7 cellular contexts compared by ENCODE assay signal in genomic region chr4:104860227-104861123, GRCh38.
DNase-seq lines count a peak whose midpoint lies in the region; ATAC-seq and TF ChIP-seq lines count a peak whose summit lies in the region.

No MANE protein-coding gene starts in this region.

- POLR2A ChIA-PET in HCT116 (lab: Charles Lee) = no interaction called here

- no peaks in the 10 kb centered on the region for H3F3A ChIP-seq in MM.1S (ENCODE audit: insufficient read depth, low read length)

- DNase-seq in HCT116 (ENCODE audit: low read depth, low spot score) = peak; percentile 76
- DNase-seq in MM.1S = peak; percentile 82
- peak; percentile 75 for DNase-seq in RKO (ENCODE audit: low spot score)
- peak in 47 of 58 donors; percentile 0 to 78 (median 24) for DNase-seq in anterior cingulate cortex (lab: John Stamatoyannopoulos, UW)
- peak; percentile 82 for DNase-seq in hepatocyte (ENCODE audit: low spot score)
- peak; percentile 18 for DNase-seq in skeletal muscle cell (ENCODE audit: low read depth)

- H3K4me2 ChIP-seq in HCT116 (ENCODE audit: low read length) (no peak overlapping the region), MM.1S (ENCODE audit: low read depth, low read length) (no peak overlapping the region), hepatocyte (peak overlapping the region; percentile 60)

- RAD21 ChIA-PET in HCT116 (lab: Charles Lee; ENCODE audit: low non-redundant PET in 1 of 2, low total read pairs in 2 of 2, uncharacterized antibody in 2 of 2, unreplicated experiment in 2 of 2) = no interaction called here

- H3K79me2 ChIP-seq in HCT116 (ENCODE audit: insufficient read depth, low read length) (no peaks in the 10 kb centered on the region), MM.1S (ENCODE audit: low read length) (no peaks in the 10 kb centered on the region), hepatocyte (no peaks in the 10 kb centered on the region)

- H3K9me3 ChIP-seq in HCT116 (ENCODE audit: control insufficient read depth in 1 of 2, insufficient read depth in 1 of 2, low read depth in 1 of 2, low read length in 2 of 2) (no peaks in the 10 kb centered on the region), MM.1S (replicated peaks; ENCODE audit: insufficient read depth, low read length) (no peaks in the 10 kb centered on the region), hepatocyte (ENCODE audit: low read depth) (no peaks in the 10 kb centered on the region)

- CTCF ChIA-PET in HCT116 (lab: Charles Lee) = interaction anchor here (0.9 to 1.1 kb wide), 2 partner anchors 795 to 864 kb away, joined by 5 to 8 read pairs; no protein-coding TSS in a partner anchor

- intact Hi-C loops in HCT116 (cut with micrococcal nuclease) = loop anchor here (1.0 to 2.0 kb wide), 3 partner anchors 168 to 846 kb away; no protein-coding TSS in a partner anchor

- peak; percentile 92 for TF ChIP-seq RAD21 in HCT116 (IDR thresholded peaks at IDR 0.05; ENCODE audit: low read depth)

- H3K4me1 ChIP-seq in HCT116 (ENCODE audit: control insufficient read depth in 1 of 2, insufficient read depth in 2 of 2, low read length in 2 of 2) (no peaks in the 10 kb centered on the region), MM.1S (ENCODE audit: low read length) (no peaks in the 10 kb centered on the region), hepatocyte (ENCODE audit: insufficient read depth) (no peaks in the 10 kb centered on the region)

- H3K27me3 ChIP-seq in HCT116 (ENCODE audit: insufficient read depth, low read length) (no peaks in the 10 kb centered on the region), MM.1S (replicated peaks; ENCODE audit: insufficient read depth, low read length) (no peaks in the 10 kb centered on the region), hepatocyte (no peaks in the 10 kb centered on the region)

- no peak for TF ChIP-seq POLR2A in HCT116 (IDR thresholded peaks at IDR 0.05; ENCODE audit: borderline replicate concordance, extremely low read depth, insufficient read depth, insufficient read length)

- peak; percentile 82 for TF ChIP-seq CTCF in GM12873 (IDR thresholded peaks at IDR 0.05; ENCODE audit: insufficient read depth, low read depth, low read length, missing control alignments)
- peak; percentile 69 to 92 (median 74); a peak in 5 of 6 replicates for TF ChIP-seq CTCF in HCT116 (IDR thresholded peaks at IDR 0.05 in 2 of 3, conservative IDR thresholded peaks at IDR 0.05 in 1 of 3; ENCODE audit: borderline replicate concordance in 1 of 3, insufficient read depth in 1 of 3, low read depth in 2 of 3, low read length in 2 of 3)
- peak; percentile 90 for TF ChIP-seq CTCF in MM.1S (IDR thresholded peaks at IDR 0.05; ENCODE audit: low read length)
- TF ChIP-seq CTCF in hepatocyte (IDR thresholded peaks at IDR 0.05; ENCODE audit: poor library complexity) = peak; percentile 91

- H4K20me1 ChIP-seq in HCT116 (ENCODE audit: insufficient read depth) = no peaks in the 10 kb centered on the region
- no peaks in the 10 kb centered on the region for H4K20me1 ChIP-seq in MM.1S (ENCODE audit: insufficient read depth, low read length)
- no peaks in the 10 kb centered on the region for H4K20me1 ChIP-seq in hepatocyte (ENCODE audit: insufficient read depth, poor library complexity, severe bottlenecking)

- H2AFZ ChIP-seq in HCT116 (ENCODE audit: low read depth, low read length, poor library complexity, severe bottlenecking) (peak overlapping the region; percentile 81), MM.1S (ENCODE audit: low read length) (no peak overlapping the region), hepatocyte (peak overlapping the region; percentile 30)

- H3K27ac ChIP-seq in HCT116 (ENCODE audit: low read depth, low read length) (no peak overlapping the region), MM.1S (ENCODE audit: low read length) (no peak overlapping the region), hepatocyte (no peak overlapping the region)

- H3K9me2 ChIP-seq in HCT116 (ENCODE audit: insufficient read depth) = no peaks in the 10 kb centered on the region
- no peaks in the 10 kb centered on the region for H3K9me2 ChIP-seq in MM.1S (replicated peaks; ENCODE audit: insufficient read depth, low read length)
- no peaks in the 10 kb centered on the region for H3K9me2 ChIP-seq in hepatocyte (replicated peaks; ENCODE audit: insufficient read depth)

- no peak overlapping the region for H3K9ac ChIP-seq in HCT116 (ENCODE audit: low read length)
- H3K9ac ChIP-seq in MM.1S (ENCODE audit: low read length) = no peak overlapping the region

- H3K36me3 ChIP-seq in HCT116 (ENCODE audit: control insufficient read depth in 1 of 2, insufficient read depth in 2 of 2, low read length in 2 of 2) = no peaks in the 10 kb centered on the region
- no peaks in the 10 kb centered on the region for H3K36me3 ChIP-seq in MM.1S (replicated peaks; ENCODE audit: insufficient read depth, low read length)
- no peaks in the 10 kb centered on the region for H3K36me3 ChIP-seq in hepatocyte (replicated peaks; ENCODE audit: insufficient read depth, low read depth)

- WGBS in hepatocyte (ENCODE audit: low lambda C conversion rate, missing lambda C conversion rate) = 23% methylated on average over 4 of the region's 4 CpGs

- peak; percentile 78 for ATAC-seq in HCT116

- BruUV-seq in HCT116 (replicated peaks; lab: Mats Ljungman, UMichigan) = no TSS peak

- H3K4me3 ChIP-seq in HCT116 (replicated peaks in 1 of 2; ENCODE audit: low read depth in 1 of 2, low read length in 2 of 2) (no peak overlapping the region), MM.1S (ENCODE audit: low read length) (no peak overlapping the region), hepatocyte (no peak overlapping the region), skeletal muscle cell (ENCODE audit: low read depth, low read length) (no peak overlapping the region)

TF ChIP-seq in HCT116, 20 proteins besides CTCF, POLR2A, EP300 and RAD21:
- TF ChIP-seq CEBPB (IDR thresholded peaks at IDR 0.05; ENCODE audit: low read depth) = no peak
- TF ChIP-seq ZBTB33 (IDR thresholded peaks at IDR 0.05; ENCODE audit: extremely low read depth, insufficient replicate concordance, low read length) = no peak
- peak; percentile 27; the same call in 1 of the 2 replicates for TF ChIP-seq CBX3 (IDR thresholded peaks at IDR 0.05; ENCODE audit: low read depth)

Comparison
In these comparisons a context has a peak if more than half of its experiments do, and no peak if none do; other contexts are left out.
1. DNase-seq: peak in every context shown above with its lines; median percentile 82 in MM.1S; 82 in hepatocyte; 76 in HCT116; 75 in RKO; 24 in anterior cingulate cortex; 18 in skeletal muscle cell.